ENCODE assay signal across 23 cellular contexts in genomic region chr5:150179221-150179620, GRCh38. TPM values are rescaled to one million over a fixed set of nuclear protein-coding genes. Genes with fewer than 3 reads are reported as not detected.
DNase-seq lines count a peak whose midpoint lies in the region; ATAC-seq and TF ChIP-seq lines count a peak whose summit lies in the region.
"Had no signal": no experiment of that assay in that cellular context is flagged by ENCODE, and none has a peak within 500 bp of the region (broad histone marks: within the 10 kb centered on the region; RNA-seq: fewer than 3 reads in every experiment).

No MANE protein-coding gene starts in this region.

- no peaks in the 10 kb centered on the region for H3K27me3 ChIP-seq in duodenal mucosa (ENCODE audit: control insufficient read depth in 1 of 2, insufficient read depth in 2 of 2, low read length in 2 of 2)
- H3K27me3 ChIP-seq in psoas muscle (ENCODE audit: insufficient read depth in 3 of 3, low read length in 2 of 3) = no peaks in the 10 kb centered on the region
- no peaks in the 10 kb centered on the region for H3K27me3 ChIP-seq in upper lobe of right lung
- H3K27me3 ChIP-seq in adrenal gland = no peaks in the 10 kb centered on the region
- H3K27me3 ChIP-seq: breast epithelium had no signal

- H3K4me1 ChIP-seq in duodenal mucosa (ENCODE audit: control insufficient read depth in 1 of 2, insufficient read depth in 2 of 2, low read length in 2 of 2) (peaks cover 81 to 90% of the 10 kb centered on the region in 2 donors), psoas muscle (peaks cover 32% of the 10 kb centered on the region), upper lobe of right lung (peaks cover 18% of the 10 kb centered on the region), adrenal gland (replicated peaks in 1 of 2) (peaks cover 0 to 7% of the 10 kb centered on the region in 2 donors)
- H3K4me1 ChIP-seq: breast epithelium had no signal

- TF ChIP-seq POLR2A in adrenal gland (IDR thresholded peaks at IDR 0.05) = no peak

- no peak for TF ChIP-seq CTCF in psoas muscle (IDR thresholded peaks at IDR 0.05)
- no peak for TF ChIP-seq CTCF in upper lobe of right lung (IDR thresholded peaks at IDR 0.05)
- TF ChIP-seq CTCF in adrenal gland (IDR thresholded peaks at IDR 0.05) = no peak

- peak overlapping the region; percentile 11 to 25 for H3K9ac ChIP-seq in duodenal mucosa (ENCODE audit: low read depth in 1 of 2, low read length in 2 of 2)

- H3K4me3 ChIP-seq in duodenal mucosa (ENCODE audit: low read depth in 1 of 2, low read length in 2 of 2) (no peak overlapping the region), psoas muscle (no peak overlapping the region), upper lobe of right lung (no peak overlapping the region), adrenal gland (no peak overlapping the region)
- H3K4me3 ChIP-seq: breast epithelium had no signal

- WGBS in psoas muscle, 3 donors = 76 to 93% (median 84%) methylated on average over 2 of the region's 2 CpGs
- WGBS in adrenal gland, 4 donors = 80 to 98% (median 94%) methylated on average over 1 to 2 of the region's 2 CpGs

- H3K9me3 ChIP-seq in duodenal mucosa (ENCODE audit: control insufficient read depth in 1 of 2, low read length in 2 of 2) (no peaks in the 10 kb centered on the region), psoas muscle (no peaks in the 10 kb centered on the region), upper lobe of right lung (no peaks in the 10 kb centered on the region), adrenal gland (replicated peaks in 1 of 3) (no peaks in the 10 kb centered on the region)
- H3K9me3 ChIP-seq: breast epithelium had no signal

- H3K36me3 ChIP-seq in duodenal mucosa (ENCODE audit: control insufficient read depth in 1 of 2, insufficient read depth in 2 of 2, low read length in 2 of 2) (peaks cover 10 to 13% of the 10 kb centered on the region in 2 donors), psoas muscle (ENCODE audit: insufficient read depth in 1 of 2, low read depth in 1 of 2) (no peaks in the 10 kb centered on the region), upper lobe of right lung (no peaks in the 10 kb centered on the region), adrenal gland (replicated peaks in 1 of 2) (no peaks in the 10 kb centered on the region)
- H3K36me3 ChIP-seq: breast epithelium had no signal

- DNase-seq in psoas muscle (no peak), upper lobe of right lung (no peak), adrenal gland (no peak), AG08396 (ENCODE audit: low spot score) (no peak)
- DNase-seq: activated CD4-positive, alpha-beta memory T cell treated with anti-CD3 and anti-CD28 coated beads, Interleukin-2, amount 10 ng/mL, durations not matched to agents 7 days and 5 days; activated gamma-delta T cell; EL; H9; Karpas-422; left colon; mesendoderm; naive B cell; NCI-H524 treated with DMSO at 0.1 percent for 48 hours; retina; SIG-M5; stimulated activated CD4-positive, alpha-beta T cell treated with anti-CD3 and anti-CD28 coated beads, Interleukin-4, amount 100 ng/mL, for 4 hours; SW 1271 had no signal

- no peak for ATAC-seq in psoas muscle
- no peak for ATAC-seq in upper lobe of right lung
- no peak for ATAC-seq in GM18868 (IDR thresholded peaks at IDR 0.05; ENCODE audit: unreplicated experiment)
- ATAC-seq: activated CD4-positive, CD25-positive, alpha-beta regulatory T cell treated with anti-CD3 and anti-CD28 coated beads, Interleukin-2, amount 50 U/mL, for 24 hours; left colon had no signal

- intact Hi-C loops in psoas muscle (cut with DNase I) = no loop called here
- intact Hi-C loops in upper lobe of right lung (cut with DNase I) = no loop called here
- intact Hi-C loops in adrenal gland (cut with DNase I) = no loop called here

- H3K27ac ChIP-seq in angular gyrus (ENCODE audit: low read depth, low read length) (peak overlapping the region; percentile 76), duodenal mucosa (ENCODE audit: low read depth, low read length) (peak overlapping the region; percentile 5), psoas muscle (peak overlapping the region; percentile 95), upper lobe of right lung (peak overlapping the region; percentile 71), adrenal gland (peak overlapping the region in 1 of 5 donors; percentile 82)

RNA-seq across cellular contexts. Expression of gene SLC6A7, which starts 10.6 kb away (rescaled TPM):
- not detected for total RNA-seq in psoas muscle
- polyA plus RNA-seq in psoas muscle = not detected
- total RNA-seq in upper lobe of right lung = not detected
- not detected for total RNA-seq in adrenal gland
- polyA plus RNA-seq in adrenal gland = not detected
- total RNA-seq: activated CD4-positive, alpha-beta memory T cell treated with anti-CD3 and anti-CD28 coated beads, Interleukin-2, amount 10 ng/mL, durations not matched to agents 7 days and 5 days; H9; omental fat pad had no signal

RNA-seq across cellular contexts. Expression of gene CDX1, which starts 12.6 kb away (rescaled TPM):
- total RNA-seq in psoas muscle = not detected
- under 1 TPM in 2 of 3 donors, not detected in 1; 0.06 to 0.08 TPM for polyA plus RNA-seq in psoas muscle
- not detected for total RNA-seq in upper lobe of right lung
- under 1 TPM in 2 of 8 donors, not detected in 6; 0.23 to 0.32 TPM for total RNA-seq in adrenal gland
- polyA plus RNA-seq in adrenal gland = under 1 TPM in 2 of 3 donors, not detected in 1; 0.17 to 0.24 TPM
- total RNA-seq: activated CD4-positive, alpha-beta memory T cell treated with anti-CD3 and anti-CD28 coated beads, Interleukin-2, amount 10 ng/mL, durations not matched to agents 7 days and 5 days; omental fat pad had no signal

RNA-seq across cellular contexts. Expression of gene PDGFRB, which starts 23.6 kb away (rescaled TPM):
- total RNA-seq in psoas muscle (10 to 100 TPM; 34.0 to 56.0 (median 39.1) TPM), upper lobe of right lung (120 TPM), adrenal gland (100 to 1,000 TPM in 1 of 8 donors, 10 to 100 TPM in 7; 54.8 to 188 (median 80.1) TPM)
- polyA plus RNA-seq in psoas muscle (10 to 100 TPM; 14.6 to 19.9 (median 19.2) TPM), adrenal gland (10 to 100 TPM; 21.3 to 55.7 (median 37.2) TPM)
